ENCODE assay signal across 2 cellular contexts in the genomic region with DNA sequence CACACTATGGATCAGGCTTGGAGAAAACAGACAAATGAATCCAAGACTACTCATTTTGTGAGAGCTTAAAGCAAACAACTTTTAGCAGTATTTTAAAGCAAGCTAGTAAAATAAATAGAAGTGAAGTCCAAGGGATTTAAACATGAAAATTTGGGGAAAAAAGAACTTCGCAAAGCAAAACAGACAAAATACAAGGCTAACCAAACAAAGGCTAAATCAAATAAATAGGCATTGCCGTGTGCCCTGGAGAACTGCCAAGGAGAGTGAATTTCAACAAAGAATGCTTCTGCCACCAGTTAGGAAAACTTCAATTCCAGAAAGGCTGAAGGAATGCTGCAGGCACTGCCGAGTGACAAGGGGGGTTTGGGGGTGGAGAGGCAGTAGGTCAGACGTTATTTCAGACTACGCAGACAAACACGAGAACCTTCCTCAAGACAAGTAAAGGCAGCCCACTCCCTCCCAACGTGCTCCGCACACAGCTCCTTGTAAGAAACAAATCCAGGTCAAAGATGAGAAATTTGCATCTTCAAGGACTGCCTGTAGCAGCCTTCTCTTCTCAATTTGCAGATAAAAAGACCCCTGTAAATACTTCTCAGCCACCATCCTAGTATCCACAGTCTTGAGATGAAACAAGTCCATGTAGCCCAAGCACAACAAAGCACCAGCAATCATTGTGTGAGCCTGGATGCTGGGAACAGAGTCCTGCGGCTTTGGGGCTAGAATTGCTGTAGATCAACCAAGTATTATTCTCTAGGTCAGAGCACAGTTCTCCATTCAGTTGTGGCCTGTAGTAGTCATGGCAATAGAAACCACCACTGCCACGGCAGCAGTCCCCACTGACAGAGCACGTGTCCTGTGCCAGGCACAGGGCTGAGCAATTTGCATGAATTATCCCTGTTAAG.
TF ChIP-seq lines count a peak whose summit lies in the region.

No MANE protein-coding gene starts in this region.

TF ChIP-seq in H1, 55 proteins besides CTCF, POLR2A, EP300 and RAD21 (continued from another document and continues in another):
- no peak for TF ChIP-seq SAP30 (IDR thresholded peaks at IDR 0.05; ENCODE audit: insufficient read depth, insufficient replicate concordance, low read length)
- no peak for TF ChIP-seq MAFK (IDR thresholded peaks at IDR 0.05; ENCODE audit: low read depth, low read length)
- no peak for TF ChIP-seq RNF2 (IDR thresholded peaks at IDR 0.05; ENCODE audit: borderline replicate concordance, low read depth, low read length, missing control alignments, poor library complexity, severe bottlenecking)
- no peak for TF ChIP-seq TBP (IDR thresholded peaks at IDR 0.05; ENCODE audit: low read depth, low read length)
- no peak for TF ChIP-seq USF2 (IDR thresholded peaks at IDR 0.05; ENCODE audit: low read length)
- TF ChIP-seq TEAD4 (IDR thresholded peaks at IDR 0.05; ENCODE audit: low read depth, low read length): 0 out of 2 replicates have a peak, but pooled peaks have one; percentile 15
- TF ChIP-seq, protein P1, sequence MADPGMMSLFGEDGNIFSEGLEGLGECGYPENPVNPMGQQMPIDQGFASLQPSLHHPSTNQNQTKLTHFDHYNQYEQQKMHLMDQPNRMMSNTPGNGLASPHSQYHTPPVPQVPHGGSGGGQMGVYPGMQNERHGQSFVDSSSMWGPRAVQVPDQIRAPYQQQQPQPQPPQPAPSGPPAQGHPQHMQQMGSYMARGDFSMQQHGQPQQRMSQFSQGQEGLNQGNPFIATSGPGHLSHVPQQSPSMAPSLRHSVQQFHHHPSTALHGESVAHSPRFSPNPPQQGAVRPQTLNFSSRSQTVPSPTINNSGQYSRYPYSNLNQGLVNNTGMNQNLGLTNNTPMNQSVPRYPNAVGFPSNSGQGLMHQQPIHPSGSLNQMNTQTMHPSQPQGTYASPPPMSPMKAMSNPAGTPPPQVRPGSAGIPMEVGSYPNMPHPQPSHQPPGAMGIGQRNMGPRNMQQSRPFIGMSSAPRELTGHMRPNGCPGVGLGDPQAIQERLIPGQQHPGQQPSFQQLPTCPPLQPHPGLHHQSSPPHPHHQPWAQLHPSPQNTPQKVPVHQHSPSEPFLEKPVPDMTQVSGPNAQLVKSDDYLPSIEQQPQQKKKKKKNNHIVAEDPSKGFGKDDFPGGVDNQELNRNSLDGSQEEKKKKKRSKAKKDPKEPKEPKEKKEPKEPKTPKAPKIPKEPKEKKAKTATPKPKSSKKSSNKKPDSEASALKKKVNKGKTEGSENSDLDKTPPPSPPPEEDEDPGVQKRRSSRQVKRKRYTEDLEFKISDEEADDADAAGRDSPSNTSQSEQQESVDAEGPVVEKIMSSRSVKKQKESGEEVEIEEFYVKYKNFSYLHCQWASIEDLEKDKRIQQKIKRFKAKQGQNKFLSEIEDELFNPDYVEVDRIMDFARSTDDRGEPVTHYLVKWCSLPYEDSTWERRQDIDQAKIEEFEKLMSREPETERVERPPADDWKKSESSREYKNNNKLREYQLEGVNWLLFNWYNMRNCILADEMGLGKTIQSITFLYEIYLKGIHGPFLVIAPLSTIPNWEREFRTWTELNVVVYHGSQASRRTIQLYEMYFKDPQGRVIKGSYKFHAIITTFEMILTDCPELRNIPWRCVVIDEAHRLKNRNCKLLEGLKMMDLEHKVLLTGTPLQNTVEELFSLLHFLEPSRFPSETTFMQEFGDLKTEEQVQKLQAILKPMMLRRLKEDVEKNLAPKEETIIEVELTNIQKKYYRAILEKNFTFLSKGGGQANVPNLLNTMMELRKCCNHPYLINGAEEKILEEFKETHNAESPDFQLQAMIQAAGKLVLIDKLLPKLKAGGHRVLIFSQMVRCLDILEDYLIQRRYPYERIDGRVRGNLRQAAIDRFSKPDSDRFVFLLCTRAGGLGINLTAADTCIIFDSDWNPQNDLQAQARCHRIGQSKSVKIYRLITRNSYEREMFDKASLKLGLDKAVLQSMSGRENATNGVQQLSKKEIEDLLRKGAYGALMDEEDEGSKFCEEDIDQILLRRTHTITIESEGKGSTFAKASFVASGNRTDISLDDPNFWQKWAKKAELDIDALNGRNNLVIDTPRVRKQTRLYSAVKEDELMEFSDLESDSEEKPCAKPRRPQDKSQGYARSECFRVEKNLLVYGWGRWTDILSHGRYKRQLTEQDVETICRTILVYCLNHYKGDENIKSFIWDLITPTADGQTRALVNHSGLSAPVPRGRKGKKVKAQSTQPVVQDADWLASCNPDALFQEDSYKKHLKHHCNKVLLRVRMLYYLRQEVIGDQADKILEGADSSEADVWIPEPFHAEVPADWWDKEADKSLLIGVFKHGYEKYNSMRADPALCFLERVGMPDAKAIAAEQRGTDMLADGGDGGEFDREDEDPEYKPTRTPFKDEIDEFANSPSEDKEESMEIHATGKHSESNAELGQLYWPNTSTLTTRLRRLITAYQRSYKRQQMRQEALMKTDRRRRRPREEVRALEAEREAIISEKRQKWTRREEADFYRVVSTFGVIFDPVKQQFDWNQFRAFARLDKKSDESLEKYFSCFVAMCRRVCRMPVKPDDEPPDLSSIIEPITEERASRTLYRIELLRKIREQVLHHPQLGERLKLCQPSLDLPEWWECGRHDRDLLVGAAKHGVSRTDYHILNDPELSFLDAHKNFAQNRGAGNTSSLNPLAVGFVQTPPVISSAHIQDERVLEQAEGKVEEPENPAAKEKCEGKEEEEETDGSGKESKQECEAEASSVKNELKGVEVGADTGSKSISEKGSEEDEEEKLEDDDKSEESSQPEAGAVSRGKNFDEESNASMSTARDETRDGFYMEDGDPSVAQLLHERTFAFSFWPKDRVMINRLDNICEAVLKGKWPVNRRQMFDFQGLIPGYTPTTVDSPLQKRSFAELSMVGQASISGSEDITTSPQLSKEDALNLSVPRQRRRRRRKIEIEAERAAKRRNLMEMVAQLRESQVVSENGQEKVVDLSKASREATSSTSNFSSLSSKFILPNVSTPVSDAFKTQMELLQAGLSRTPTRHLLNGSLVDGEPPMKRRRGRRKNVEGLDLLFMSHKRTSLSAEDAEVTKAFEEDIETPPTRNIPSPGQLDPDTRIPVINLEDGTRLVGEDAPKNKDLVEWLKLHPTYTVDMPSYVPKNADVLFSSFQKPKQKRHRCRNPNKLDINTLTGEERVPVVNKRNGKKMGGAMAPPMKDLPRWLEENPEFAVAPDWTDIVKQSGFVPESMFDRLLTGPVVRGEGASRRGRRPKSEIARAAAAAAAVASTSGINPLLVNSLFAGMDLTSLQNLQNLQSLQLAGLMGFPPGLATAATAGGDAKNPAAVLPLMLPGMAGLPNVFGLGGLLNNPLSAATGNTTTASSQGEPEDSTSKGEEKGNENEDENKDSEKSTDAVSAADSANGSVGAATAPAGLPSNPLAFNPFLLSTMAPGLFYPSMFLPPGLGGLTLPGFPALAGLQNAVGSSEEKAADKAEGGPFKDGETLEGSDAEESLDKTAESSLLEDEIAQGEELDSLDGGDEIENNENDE (IDR thresholded peaks at IDR 0.05; ENCODE audit: insufficient replicate concordance, low read length): peak; percentile 34
- no peak for TF ChIP-seq GTF2F1 (IDR thresholded peaks at IDR 0.05; ENCODE audit: borderline replicate concordance, low read depth, low read length)
- peak; percentile 50 for TF ChIP-seq ASH2L (IDR thresholded peaks at IDR 0.05; ENCODE audit: low read length)
- peak; percentile 58 for TF ChIP-seq NANOG (IDR thresholded peaks at IDR 0.05; ENCODE audit: insufficient read depth, low read depth, low read length, poor library complexity, severe bottlenecking)
- TF ChIP-seq, protein P2, sequence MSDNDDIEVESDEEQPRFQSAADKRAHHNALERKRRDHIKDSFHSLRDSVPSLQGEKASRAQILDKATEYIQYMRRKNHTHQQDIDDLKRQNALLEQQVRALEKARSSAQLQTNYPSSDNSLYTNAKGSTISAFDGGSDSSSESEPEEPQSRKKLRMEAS (IDR thresholded peaks at IDR 0.05): peak; percentile 60

TF ChIP-seq in GM12891, 5 proteins besides CTCF, POLR2A, EP300 and RAD21 (continued from another document):
- TF ChIP-seq SPI1 (IDR thresholded peaks at IDR 0.05; ENCODE audit: low read depth, low read length): no peak
- TF ChIP-seq POU2F2 (IDR thresholded peaks at IDR 0.05; ENCODE audit: low read depth, low read length): no peak
- TF ChIP-seq POLR2AphosphoS5 (IDR thresholded peaks at IDR 0.05; ENCODE audit: low read depth, low read length): no peak
- TF ChIP-seq TAF1 (IDR thresholded peaks at IDR 0.05; ENCODE audit: low read depth, low read length): no peak
